Comparison of ENCODE assay signal across 1 cellular context in genomic region chr11:132943737-132944556, GRCh38.
TF ChIP-seq lines count a peak whose summit lies in the region.

No MANE protein-coding gene starts in this region.

TF ChIP-seq in SK-N-SH, 30 proteins besides CTCF, POLR2A, EP300 and RAD21 (continued from another document):
- TF ChIP-seq REST (IDR thresholded peaks at IDR 0.05; ENCODE audit: low read depth, low read length) (no peak), NFIC (IDR thresholded peaks at IDR 0.05; ENCODE audit: borderline replicate concordance) (no peak), JUND (IDR thresholded peaks at IDR 0.05) (no peak), TAF1 (IDR thresholded peaks at IDR 0.05; ENCODE audit: borderline replicate concordance, low read depth, low read length) (no peak), YY1 (IDR thresholded peaks at IDR 0.05; ENCODE audit: low read depth) (no peak), EZH2phosphoT487 (IDR thresholded peaks at IDR 0.05; ENCODE audit: borderline replicate concordance, low read depth) (no peak), FOSL2 (IDR thresholded peaks at IDR 0.05; ENCODE audit: borderline replicate concordance, low read depth) (no peak), IRF3 (IDR thresholded peaks at IDR 0.05; ENCODE audit: low read depth, low read length) (no peak), RCOR1 (IDR thresholded peaks at IDR 0.05; ENCODE audit: low read length) (no peak), NRF1 (IDR thresholded peaks at IDR 0.05; ENCODE audit: low read depth, low read length) (no peak)
- TF ChIP-seq, protein P1, sequence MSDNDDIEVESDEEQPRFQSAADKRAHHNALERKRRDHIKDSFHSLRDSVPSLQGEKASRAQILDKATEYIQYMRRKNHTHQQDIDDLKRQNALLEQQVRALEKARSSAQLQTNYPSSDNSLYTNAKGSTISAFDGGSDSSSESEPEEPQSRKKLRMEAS (IDR thresholded peaks at IDR 0.05; ENCODE audit: low read depth) = no peak
